Comparison of ENCODE assay signal across 9 cellular contexts in the genomic region with DNA sequence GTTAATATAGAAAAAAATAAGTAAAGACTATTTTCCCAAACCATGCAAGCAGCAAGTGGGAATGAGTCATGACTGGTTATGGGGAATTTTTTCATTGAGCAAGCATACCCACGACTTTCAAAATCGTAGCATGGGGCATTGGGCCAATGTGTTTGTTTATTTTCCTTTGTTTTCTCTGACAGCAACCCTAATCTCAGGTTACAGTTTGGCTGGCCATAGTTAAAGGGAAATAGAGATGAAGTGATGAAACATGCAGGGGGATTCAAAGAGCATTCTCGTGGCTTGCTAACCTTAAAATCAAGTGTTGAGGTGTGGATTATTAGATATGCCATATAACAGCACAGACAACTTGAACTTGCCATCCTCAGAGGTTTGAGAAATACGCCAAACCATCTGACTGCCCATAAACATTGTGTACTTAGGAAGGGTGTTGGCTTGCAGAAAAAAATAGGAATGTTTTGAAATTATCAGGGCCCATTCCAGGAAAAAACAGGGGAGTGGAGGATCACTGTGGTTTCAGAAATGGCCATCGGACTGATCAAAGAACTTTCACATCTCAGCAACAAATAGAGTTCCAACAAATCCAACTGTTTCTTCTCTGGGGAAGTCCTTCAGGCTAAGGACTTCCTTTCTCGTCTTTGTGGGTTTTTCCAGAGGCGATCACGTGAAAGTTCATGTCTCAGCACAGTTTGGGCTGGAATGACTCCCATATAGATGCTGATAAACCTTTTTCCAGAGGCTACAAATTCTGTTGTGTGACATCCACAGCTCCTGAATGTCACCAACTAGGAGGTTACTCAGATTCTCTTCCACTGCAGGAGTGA.
DNase-seq lines count a peak whose midpoint lies in the region; ATAC-seq and TF ChIP-seq lines count a peak whose summit lies in the region.
"Had no signal": no experiment of that assay in that cellular context is flagged by ENCODE, and none has a peak within 500 bp of the region (broad histone marks: within the 10 kb centered on the region; RNA-seq: fewer than 3 reads in every experiment).

No MANE protein-coding gene starts in this region.

- H3F3A ChIP-seq in MM.1S (ENCODE audit: insufficient read depth, low read length), result no peaks in the 10 kb centered on the region

- intact Hi-C loops in ovary (cut with DNase I), result no loop called here

- no peak for ATAC-seq in HG02970 (IDR thresholded peaks at IDR 0.05; ENCODE audit: low FRiP score, unreplicated experiment)

- WGBS in ovary, 3 donors, result 6 to 12% (median 10%) methylated on average over 8 of the region's 8 CpGs

- no peaks in the 10 kb centered on the region for H4K20me1 ChIP-seq in MM.1S (ENCODE audit: insufficient read depth, low read length)

- no peak overlapping the region for H2AFZ ChIP-seq in MM.1S (ENCODE audit: low read length)

- H3K79me2 ChIP-seq in MM.1S (ENCODE audit: low read length), result no peaks in the 10 kb centered on the region

- H3K36me3 ChIP-seq in ovary, result no peaks in the 10 kb centered on the region
- no peaks in the 10 kb centered on the region for H3K36me3 ChIP-seq in MM.1S (replicated peaks; ENCODE audit: insufficient read depth, low read length)

- H3K27ac ChIP-seq in ovary (peak overlapping the region; percentile 19 to 23), MM.1S (ENCODE audit: low read length) (no peak overlapping the region)

- H3K4me1 ChIP-seq in ovary (ENCODE audit: insufficient read depth), result peaks cover 2% of the 10 kb centered on the region
- H3K4me1 ChIP-seq in MM.1S (ENCODE audit: low read length), result peaks cover 13% of the 10 kb centered on the region; the same call in 1 of the 2 replicates

- in situ Hi-C loops in Caki2 (cut with HindIII; ENCODE audit: low pct_unique_long_range_greater_than_20kb, low sequenced_read_pairs), result no loop called here
- in situ Hi-C loops in GM13976 (cut with MboI; ENCODE audit: low sequenced_read_pairs, unreplicated experiment), result no loop called here

- no peak for TF ChIP-seq EP300 in ovary (IDR thresholded peaks at IDR 0.05)

- H3K27me3 ChIP-seq in ovary (no peaks in the 10 kb centered on the region), MM.1S (replicated peaks; ENCODE audit: insufficient read depth, low read length) (no peaks in the 10 kb centered on the region)

- no peak overlapping the region for H3K4me3 ChIP-seq in ovary
- H3K4me3 ChIP-seq in MM.1S (ENCODE audit: low read length), result no peak overlapping the region

- TF ChIP-seq CTCF in ovary (IDR thresholded peaks at IDR 0.05) (no peak), GM13976 (IDR thresholded peaks at IDR 0.05; ENCODE audit: borderline replicate concordance, control extremely low read depth, extremely low read depth, insufficient read depth, missing control alignments) (no peak), MM.1S (IDR thresholded peaks at IDR 0.05; ENCODE audit: low read length) (no peak)

- no peak overlapping the region for H3K9ac ChIP-seq in MM.1S (ENCODE audit: low read length)

- H3K9me3 ChIP-seq in ovary (no peaks in the 10 kb centered on the region), MM.1S (replicated peaks; ENCODE audit: insufficient read depth, low read length) (no peaks in the 10 kb centered on the region)

- TF ChIP-seq POLR2A in ovary (IDR thresholded peaks at IDR 0.05), result no peak

- DNase-seq in Caki2 (ENCODE audit: low read depth) (peak; percentile 87), NCI-H2081 (lab: John Stamatoyannopoulos, UW) (peak; percentile 60 to 69), dermis microvascular lymphatic vessel endothelial cell (ENCODE audit: low read depth in 2 of 2) (peak; percentile 96 to 98), ovary (peak in 2 of 5 donors; percentile 44 to 73), DMS 273 (lab: John Stamatoyannopoulos, UW; ENCODE audit: unreplicated experiment) (no peak), GM13976 (ENCODE audit: low spot score) (no peak), MM.1S (no peak)
- DNase-seq: activated naive CD8-positive, alpha-beta T cell treated with anti-CD3 and anti-CD28 coated beads, Interleukin-2, amount 10 ng/mL, durations not matched to agents 7 days and 5 days had no signal

- H3K4me2 ChIP-seq in MM.1S (ENCODE audit: low read depth, low read length), result no peak overlapping the region

- no peaks in the 10 kb centered on the region for H3K9me2 ChIP-seq in MM.1S (replicated peaks; ENCODE audit: insufficient read depth, low read length)

Comparison
In these comparisons a context has a peak if more than half of its experiments do, and no peak if none do; other contexts are left out.
1. DNase-seq: peak in Caki2 (single experiment), NCI-H2081 (2 of 2) and dermis microvascular lymphatic vessel endothelial cell (2 of 2); none in DMS 273 (single experiment), GM13976 (single experiment) and MM.1S (single experiment).